In the genomic region with DNA sequence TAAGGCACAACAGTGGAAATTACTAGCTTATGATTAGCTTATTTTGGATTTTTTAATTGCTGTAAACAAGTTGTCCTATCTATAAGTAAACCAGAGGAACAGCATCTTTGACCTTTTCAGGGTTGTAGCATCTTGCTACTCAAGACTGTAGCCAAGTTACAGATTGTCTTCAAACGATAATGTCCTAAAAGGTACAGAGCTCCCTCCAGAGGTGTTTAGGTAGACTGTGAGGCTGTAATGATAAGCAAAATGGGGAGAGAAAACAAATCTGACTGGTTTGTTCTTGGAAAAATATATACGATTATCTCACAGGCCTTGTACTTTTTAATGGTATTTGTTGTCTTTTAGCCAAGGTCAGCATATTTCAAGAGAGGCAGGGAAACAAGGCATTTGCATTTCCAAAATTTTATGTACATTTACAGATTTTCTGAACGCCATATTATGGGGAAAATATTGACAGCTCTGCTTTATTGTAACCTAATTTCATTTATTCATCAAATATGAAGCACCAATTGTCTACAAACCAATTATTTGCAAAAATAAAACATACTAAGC, we compare ENCODE assay signal across 17 cellular contexts.
DNase-seq lines count a peak whose midpoint lies in the region; FAIRE-seq and TF ChIP-seq lines count a peak whose summit lies in the region.
"Had no signal": no experiment of that assay in that cellular context is flagged by ENCODE, and none has a peak within 500 bp of the region (broad histone marks: within the 10 kb centered on the region; RNA-seq: fewer than 3 reads in every experiment).

No MANE protein-coding gene starts in this region.

- H3K4me3 ChIP-seq in WI38 (ENCODE audit: low read depth, low read length) = no peak overlapping the region
- H3K4me3 ChIP-seq: SK-N-MC, uterus had no signal

- TF ChIP-seq CTCF in D721Med (IDR thresholded peaks at IDR 0.05; ENCODE audit: insufficient read depth, missing control alignments) = peak; percentile 52
- peak; percentile 17; the same call in 1 of the 2 replicates for TF ChIP-seq CTCF in WI38 (IDR thresholded peaks at IDR 0.05; ENCODE audit: low read depth, low read length)

- DNase-seq in D721Med (ENCODE audit: insufficient read length, low spot score) (no peak), KG1 (lab: John Stamatoyannopoulos, UW) (peak; percentile 1), inferior parietal cortex (ENCODE audit: extremely low spot score) (peak; percentile 2), NCI-H1417 treated with DMSO at 0.1 percent for 48 hours (lab: John Stamatoyannopoulos, UW) (no peak), glomerular visceral epithelial cell (ENCODE audit: extremely low spot score) (no peak), GF-D8 (lab: John Stamatoyannopoulos, UW) (no peak), NCI-H2227 treated with DMSO at 0.1 percent for 48 hours (lab: John Stamatoyannopoulos, UW) (no peak)
- DNase-seq: activated CD4-positive, alpha-beta T cell treated with anti-CD3 and anti-CD28 coated beads for 36 hours; AML-193; cerebellar nuclear complex; HCEC 1CT; Karpas-422; NCI-H510A; nephron progenitor cell; uterus had no signal

- FAIRE-seq in D721Med (lab: Jason Lieb, UNC) = no peak

Comparison
In these comparisons a context has a peak if more than half of its experiments do, and no peak if none do; other contexts are left out.
1. DNase-seq: peak in KG1 (single experiment) and inferior parietal cortex (single experiment); none in D721Med (single experiment), NCI-H1417 treated with DMSO at 0.1 percent for 48 hours (single experiment), glomerular visceral epithelial cell (single experiment), GF-D8 (single experiment) and NCI-H2227 treated with DMSO at 0.1 percent for 48 hours (single experiment).